8 cellular contexts compared by ENCODE assay signal in the genomic region with DNA sequence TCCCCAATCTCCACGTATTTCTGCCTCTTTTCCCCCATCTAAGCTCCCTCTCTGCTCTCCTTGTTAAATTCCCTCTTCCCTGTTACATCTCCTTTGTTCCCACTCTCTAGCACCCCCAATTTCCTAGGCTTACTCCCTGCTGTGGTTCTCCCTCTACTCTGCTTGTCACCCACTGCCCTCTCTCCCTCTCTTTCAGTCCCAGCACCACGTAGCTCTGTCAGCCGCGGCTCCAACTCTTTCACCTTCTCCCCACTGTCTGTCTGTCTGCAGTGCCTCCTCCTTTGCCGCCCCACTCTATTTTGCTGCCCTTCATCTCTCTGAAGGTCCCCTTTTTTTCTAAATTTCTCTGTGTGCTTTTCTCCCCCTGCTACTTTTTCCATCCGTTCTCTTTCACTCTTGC.
DNase-seq lines count a peak whose midpoint lies in the region; ATAC-seq lines count a peak whose summit lies in the region.

No MANE protein-coding gene starts in this region.

- no peaks in the 10 kb centered on the region for H3K27me3 ChIP-seq in neuron (ENCODE audit: insufficient read depth, low read length)

- peak overlapping the region; percentile 98 for H3K4me3 ChIP-seq in neuron (ENCODE audit: low read length)

- peak overlapping the region; percentile 95 for H3K27ac ChIP-seq in epithelial cell of prostate

- H3K36me3 ChIP-seq in neuron (ENCODE audit: insufficient read depth, low read length) = peaks cover 30% of the 10 kb centered on the region

- no peak for ATAC-seq in GM18498 (IDR thresholded peaks at IDR 0.05; ENCODE audit: unreplicated experiment)

- DNase-seq in COLO668 (lab: John Stamatoyannopoulos, UW; ENCODE audit: unreplicated experiment) (peak; percentile 13), OCI-M1 (lab: John Stamatoyannopoulos, UW) (peak; percentile 29), epithelial cell of prostate (ENCODE audit: low read depth, low spot score) (no peak), SW 1271 (lab: John Stamatoyannopoulos, UW) (no peak), NCI-H146 (lab: John Stamatoyannopoulos, UW) (no peak)
- DNase-seq in central memory CD4-positive, alpha-beta T cell = no peak

- peaks cover 29% of the 10 kb centered on the region for H3K9me3 ChIP-seq in neuron (ENCODE audit: low read length)

- peak overlapping the region; percentile 97 for H2AFZ ChIP-seq in neuron (ENCODE audit: low read depth, low read length)

- peaks cover 11% of the 10 kb centered on the region for H3K4me1 ChIP-seq in neuron (ENCODE audit: insufficient read depth, low read length)

Comparison
In these comparisons a context has a peak if more than half of its experiments do, and no peak if none do; other contexts are left out.
1. DNase-seq: peak in COLO668 (single experiment) and OCI-M1 (single experiment); none in epithelial cell of prostate (single experiment), central memory CD4-positive, alpha-beta T cell (single experiment), SW 1271 (0 of 2) and NCI-H146 (single experiment).